1 cellular context compared by ENCODE assay signal in the genomic region with DNA sequence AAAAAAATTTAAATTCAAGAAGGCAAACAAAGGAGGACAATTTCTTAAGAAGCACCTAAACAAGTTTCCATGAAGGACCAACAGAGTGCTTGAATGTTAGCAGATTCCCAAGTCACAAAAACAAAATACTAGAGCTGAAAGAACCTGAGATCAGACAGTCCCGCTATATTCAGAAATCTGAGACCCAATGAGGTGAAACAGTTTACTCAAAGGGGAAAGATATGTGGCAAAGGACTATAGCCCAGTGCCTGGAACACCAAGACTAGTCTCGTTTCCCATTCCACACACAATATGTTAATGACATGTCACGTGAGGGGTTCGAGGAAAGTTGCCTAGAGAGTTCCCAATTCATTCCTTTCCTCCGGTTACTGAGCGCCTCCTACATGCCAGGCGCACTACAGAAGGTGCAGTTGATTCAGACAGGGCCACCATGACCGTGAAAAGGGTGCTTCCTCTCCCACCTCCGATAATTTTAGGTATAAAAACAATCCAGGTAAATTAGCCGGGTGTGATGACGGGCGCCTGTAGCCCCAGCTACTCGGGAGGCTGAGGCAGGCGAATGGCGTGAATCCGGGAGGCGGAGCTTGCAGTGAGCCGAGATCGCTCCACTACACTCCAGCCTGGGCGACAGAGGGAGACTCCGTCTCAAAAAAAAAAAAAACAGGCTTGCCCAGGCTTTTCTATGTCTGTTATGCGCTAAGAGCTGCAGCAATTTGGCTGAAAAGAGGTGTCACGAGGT.
TF ChIP-seq lines count a peak whose summit lies in the region.

No MANE protein-coding gene starts in this region.

TF ChIP-seq in WTC11, 78 proteins besides CTCF, POLR2A, EP300 and RAD21 (continued from another document):
- TF ChIP-seq, protein P1, sequence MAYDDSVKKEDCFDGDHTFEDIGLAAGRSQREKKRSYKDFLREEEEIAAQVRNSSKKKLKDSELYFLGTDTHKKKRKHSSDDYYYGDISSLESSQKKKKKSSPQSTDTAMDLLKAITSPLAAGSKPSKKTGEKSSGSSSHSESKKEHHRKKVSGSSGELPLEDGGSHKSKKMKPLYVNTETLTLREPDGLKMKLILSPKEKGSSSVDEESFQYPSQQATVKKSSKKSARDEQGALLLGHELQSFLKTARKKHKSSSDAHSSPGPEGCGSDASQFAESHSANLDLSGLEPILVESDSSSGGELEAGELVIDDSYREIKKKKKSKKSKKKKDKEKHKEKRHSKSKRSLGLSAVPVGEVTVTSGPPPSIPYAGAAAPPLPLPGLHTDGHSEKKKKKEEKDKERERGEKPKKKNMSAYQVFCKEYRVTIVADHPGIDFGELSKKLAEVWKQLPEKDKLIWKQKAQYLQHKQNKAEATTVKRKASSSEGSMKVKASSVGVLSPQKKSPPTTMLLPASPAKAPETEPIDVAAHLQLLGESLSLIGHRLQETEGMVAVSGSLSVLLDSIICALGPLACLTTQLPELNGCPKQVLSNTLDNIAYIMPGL (CRISPR knock-in tag; IDR thresholded peaks at IDR 0.05) = 0 out of 2 replicates have a peak, but pooled peaks have one; percentile 25
- TF ChIP-seq TEAD1 (CRISPR knock-in tag; IDR thresholded peaks at IDR 0.05) (peak; percentile 39; the same call in 1 of the 2 replicates), ELF4 (CRISPR knock-in tag; IDR thresholded peaks at IDR 0.05; ENCODE audit: low read depth) (no peak), SP1 (CRISPR knock-in tag; conservative IDR thresholded peaks at IDR 0.05) (peak; percentile 22; the same call in 1 of the 2 replicates)
- TF ChIP-seq, protein P2, sequence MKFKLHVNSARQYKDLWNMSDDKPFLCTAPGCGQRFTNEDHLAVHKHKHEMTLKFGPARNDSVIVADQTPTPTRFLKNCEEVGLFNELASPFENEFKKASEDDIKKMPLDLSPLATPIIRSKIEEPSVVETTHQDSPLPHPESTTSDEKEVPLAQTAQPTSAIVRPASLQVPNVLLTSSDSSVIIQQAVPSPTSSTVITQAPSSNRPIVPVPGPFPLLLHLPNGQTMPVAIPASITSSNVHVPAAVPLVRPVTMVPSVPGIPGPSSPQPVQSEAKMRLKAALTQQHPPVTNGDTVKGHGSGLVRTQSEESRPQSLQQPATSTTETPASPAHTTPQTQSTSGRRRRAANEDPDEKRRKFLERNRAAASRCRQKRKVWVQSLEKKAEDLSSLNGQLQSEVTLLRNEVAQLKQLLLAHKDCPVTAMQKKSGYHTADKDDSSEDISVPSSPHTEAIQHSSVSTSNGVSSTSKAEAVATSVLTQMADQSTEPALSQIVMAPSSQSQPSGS (CRISPR knock-in tag; IDR thresholded peaks at IDR 0.05; ENCODE audit: borderline replicate concordance, low read depth) = no peak
- TF ChIP-seq, protein P3, sequence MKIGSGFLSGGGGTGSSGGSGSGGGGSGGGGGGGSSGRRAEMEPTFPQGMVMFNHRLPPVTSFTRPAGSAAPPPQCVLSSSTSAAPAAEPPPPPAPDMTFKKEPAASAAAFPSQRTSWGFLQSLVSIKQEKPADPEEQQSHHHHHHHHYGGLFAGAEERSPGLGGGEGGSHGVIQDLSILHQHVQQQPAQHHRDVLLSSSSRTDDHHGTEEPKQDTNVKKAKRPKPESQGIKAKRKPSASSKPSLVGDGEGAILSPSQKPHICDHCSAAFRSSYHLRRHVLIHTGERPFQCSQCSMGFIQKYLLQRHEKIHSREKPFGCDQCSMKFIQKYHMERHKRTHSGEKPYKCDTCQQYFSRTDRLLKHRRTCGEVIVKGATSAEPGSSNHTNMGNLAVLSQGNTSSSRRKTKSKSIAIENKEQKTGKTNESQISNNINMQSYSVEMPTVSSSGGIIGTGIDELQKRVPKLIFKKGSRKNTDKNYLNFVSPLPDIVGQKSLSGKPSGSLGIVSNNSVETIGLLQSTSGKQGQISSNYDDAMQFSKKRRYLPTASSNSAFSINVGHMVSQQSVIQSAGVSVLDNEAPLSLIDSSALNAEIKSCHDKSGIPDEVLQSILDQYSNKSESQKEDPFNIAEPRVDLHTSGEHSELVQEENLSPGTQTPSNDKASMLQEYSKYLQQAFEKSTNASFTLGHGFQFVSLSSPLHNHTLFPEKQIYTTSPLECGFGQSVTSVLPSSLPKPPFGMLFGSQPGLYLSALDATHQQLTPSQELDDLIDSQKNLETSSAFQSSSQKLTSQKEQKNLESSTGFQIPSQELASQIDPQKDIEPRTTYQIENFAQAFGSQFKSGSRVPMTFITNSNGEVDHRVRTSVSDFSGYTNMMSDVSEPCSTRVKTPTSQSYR (CRISPR knock-in tag; IDR thresholded peaks at IDR 0.05) = no peak
